ENCODE assay signal across 8 cellular contexts in the genomic region with DNA sequence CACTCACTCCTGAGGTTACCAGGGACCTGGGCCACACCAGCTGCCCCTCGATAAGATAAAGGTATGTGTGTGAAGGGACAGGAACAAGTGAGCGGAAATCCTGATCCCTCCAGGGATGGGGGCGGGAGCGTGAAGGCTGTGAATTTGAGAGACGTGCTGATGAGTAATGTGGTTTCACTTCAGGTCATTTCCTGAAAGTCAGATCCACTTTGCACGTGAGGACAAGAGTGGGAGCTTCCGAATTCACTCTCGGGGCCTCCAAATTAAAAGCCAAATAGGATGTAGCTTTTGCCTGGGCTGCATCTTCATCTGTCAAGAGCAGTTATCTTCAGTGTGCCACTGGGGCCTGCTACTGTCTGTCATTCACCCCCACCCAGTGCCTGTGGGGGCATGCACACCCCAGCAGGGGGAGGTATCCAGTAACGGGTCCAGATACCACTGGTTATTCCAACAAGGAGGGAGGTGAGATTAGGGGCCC.
DNase-seq lines count a peak whose midpoint lies in the region; ATAC-seq, FAIRE-seq and TF ChIP-seq lines count a peak whose summit lies in the region.

No MANE protein-coding gene starts in this region.

- TF ChIP-seq CTCF in GM06990 (IDR thresholded peaks at IDR 0.05; ENCODE audit: insufficient read depth, low read length, poor library complexity, severe bottlenecking) (peak; percentile 8), astrocyte of the cerebellum (IDR thresholded peaks at IDR 0.05; ENCODE audit: low read depth, low read length, missing control alignments) (peak; percentile 16), kidney (IDR thresholded peaks at IDR 0.05; ENCODE audit: borderline replicate concordance, extremely low read depth, insufficient read depth) (no peak)

- intact Hi-C loops in kidney (cut with DNase I), result no loop called here

- no peak overlapping the region for H3K4me3 ChIP-seq in GM06990 (replicated peaks; ENCODE audit: low read depth, low read length)
- H3K4me3 ChIP-seq in astrocyte of the cerebellum (ENCODE audit: low read depth, low read length), result no peak overlapping the region
- no peak overlapping the region for H3K4me3 ChIP-seq in skeletal muscle satellite cell (ENCODE audit: low read length)
- H3K4me3 ChIP-seq in kidney (ENCODE audit: low read length in 2 of 2), result no peak overlapping the region

- H3K27ac ChIP-seq in kidney (ENCODE audit: low read depth in 2 of 2, low read length in 2 of 2), result no peak overlapping the region

- DNase-seq in GM06990 (ENCODE audit: extremely low read depth, insufficient read length) (peak; percentile 39), NCI-H226 (peak; percentile 81), astrocyte of the cerebellum (ENCODE audit: low read depth) (peak; percentile 9), kidney (no peak)

- peak overlapping the region; percentile 42 for H3K4me2 ChIP-seq in skeletal muscle satellite cell (ENCODE audit: low read length)

- H3K9me3 ChIP-seq in skeletal muscle satellite cell (replicated peaks; ENCODE audit: low read length) (no peaks in the 10 kb centered on the region), kidney (ENCODE audit: control insufficient read depth in 1 of 2, low read length in 2 of 2) (no peaks in the 10 kb centered on the region)

- H3K4me1 ChIP-seq in skeletal muscle satellite cell (ENCODE audit: control insufficient read depth, insufficient read depth, low read length), result peaks cover 19% of the 10 kb centered on the region
- H3K4me1 ChIP-seq in kidney (ENCODE audit: control insufficient read depth in 1 of 2, insufficient read depth in 1 of 2, low read depth in 1 of 2, low read length in 2 of 2), result no peaks in the 10 kb centered on the region

- ATAC-seq in GM21367 (IDR thresholded peaks at IDR 0.05; ENCODE audit: unreplicated experiment), result no peak
- ATAC-seq in HG02840 (IDR thresholded peaks at IDR 0.05; ENCODE audit: low FRiP score, unreplicated experiment), result no peak
- no peak for ATAC-seq in HG02642 (IDR thresholded peaks at IDR 0.05; ENCODE audit: poor library complexity, unreplicated experiment)

- no peak for FAIRE-seq in kidney (lab: Jason Lieb, UNC)

- H3K27me3 ChIP-seq in GM06990 (replicated peaks; ENCODE audit: control insufficient read depth, insufficient read depth, low read length), result no peaks in the 10 kb centered on the region
- peaks cover 17% of the 10 kb centered on the region for H3K27me3 ChIP-seq in skeletal muscle satellite cell (ENCODE audit: control insufficient read depth, insufficient read depth, low read length)

- H3K9ac ChIP-seq in skeletal muscle satellite cell (ENCODE audit: low read depth, low read length) (no peak overlapping the region), kidney (ENCODE audit: low read length in 2 of 2) (no peak overlapping the region)

- H3K36me3 ChIP-seq in GM06990 (ENCODE audit: control insufficient read depth, insufficient read depth, low read length) (no peaks in the 10 kb centered on the region), skeletal muscle satellite cell (ENCODE audit: insufficient read depth, low read length) (no peaks in the 10 kb centered on the region), kidney (ENCODE audit: control insufficient read depth in 1 of 2, insufficient read depth in 2 of 2, low read length in 2 of 2) (no peaks in the 10 kb centered on the region)

- in situ Hi-C loops in astrocyte of the cerebellum (cut with HindIII; ENCODE audit: low sequenced_read_pairs), result no loop called here
